ENCODE assay signal across 14 cellular contexts in the genomic region with DNA sequence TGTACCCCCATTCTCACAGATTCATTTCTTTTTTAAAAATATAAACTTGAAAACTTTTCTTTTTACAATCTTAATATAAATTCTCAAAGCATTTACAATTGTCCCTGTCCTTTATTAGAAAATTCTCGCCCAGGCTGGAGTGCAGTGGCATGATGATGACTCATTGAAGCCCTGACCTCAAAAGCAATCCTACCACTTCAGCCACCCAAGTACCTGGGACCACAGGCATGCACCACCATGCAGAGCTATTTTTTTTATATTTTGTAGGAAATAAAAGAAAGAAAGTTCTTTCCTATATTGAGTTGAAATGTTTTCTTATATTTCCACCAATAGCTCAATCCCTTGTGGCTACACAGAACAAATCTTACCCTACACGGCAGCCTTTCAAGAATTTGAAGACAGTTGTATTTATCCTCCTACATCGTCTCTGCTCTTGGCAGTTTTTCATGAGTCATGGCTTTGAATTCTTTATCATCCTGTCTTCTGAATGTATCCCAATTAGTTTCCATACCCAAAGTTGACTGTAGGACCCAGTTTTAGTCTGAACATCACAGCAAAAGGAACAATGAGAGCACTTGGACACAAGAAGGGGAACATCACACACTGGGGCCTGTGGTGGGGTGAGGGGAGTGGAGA. TPM values are rescaled to one million over a fixed set of nuclear protein-coding genes. Genes with fewer than 3 reads are reported as not detected.
A peak's percentile ranks its signal among the peaks of the same experiment; 100 is the strongest.
DNase-seq lines count a peak whose midpoint lies in the region; ATAC-seq, FAIRE-seq and TF ChIP-seq lines count a peak whose summit lies in the region.
"Had no signal": no experiment of that assay in that cellular context is flagged by ENCODE, and none has a peak within 500 bp of the region (broad histone marks: within the 10 kb centered on the region; RNA-seq: fewer than 3 reads in every experiment).

No MANE protein-coding gene starts in this region.

- no peak overlapping the region for H3K4me3 Mint-ChIP-seq in astrocyte (ENCODE audit: unreplicated experiment)
- no peak overlapping the region for H3K4me3 Mint-ChIP-seq in progenitor cell of endocrine pancreas (ENCODE audit: low read depth)
- no peak overlapping the region for H3K4me3 Mint-ChIP-seq in activated CD8-positive, alpha-beta memory T cell treated with anti-CD3 and anti-CD28 coated beads, Interleukin-2, amount 10 ng/mL, durations not matched to agents 7 days and 5 days
- H3K4me3 Mint-ChIP-seq: activated CD4-positive, alpha-beta T cell treated with anti-CD3 and anti-CD28 coated beads for 36 hours had no signal

- H3K27ac ChIP-seq in astrocyte (ENCODE audit: low read depth, low read length): peak overlapping the region; percentile 46
- H3K27ac ChIP-seq: heart right ventricle had no signal

- no peaks in the 10 kb centered on the region for H4K20me1 ChIP-seq in astrocyte (ENCODE audit: insufficient read depth, low read length)

- no peak for TF ChIP-seq POLR2A in GM12892 (IDR thresholded peaks at IDR 0.05; ENCODE audit: low read depth, low read length)

- TF ChIP-seq CTCF in astrocyte (IDR thresholded peaks at IDR 0.05; ENCODE audit: insufficient read depth, low read depth, low read length): no peak
- no peak for TF ChIP-seq CTCF in kidney epithelial cell (IDR thresholded peaks at IDR 0.05; ENCODE audit: insufficient read depth, low read length, poor library complexity, severe bottlenecking)
- no peak for TF ChIP-seq CTCF in progenitor cell of endocrine pancreas (IDR thresholded peaks at IDR 0.05; ENCODE audit: unreplicated experiment)

- H3K27me3 Mint-ChIP-seq in astrocyte (ENCODE audit: low read depth, unreplicated experiment): no peaks in the 10 kb centered on the region
- H3K27me3 Mint-ChIP-seq in progenitor cell of endocrine pancreas: no peaks in the 10 kb centered on the region
- H3K27me3 Mint-ChIP-seq in activated CD8-positive, alpha-beta memory T cell treated with anti-CD3 and anti-CD28 coated beads, Interleukin-2, amount 10 ng/mL, durations not matched to agents 7 days and 5 days: no peaks in the 10 kb centered on the region
- H3K27me3 Mint-ChIP-seq: activated CD4-positive, alpha-beta T cell treated with anti-CD3 and anti-CD28 coated beads for 36 hours had no signal

- H3K4me1 Mint-ChIP-seq in astrocyte (ENCODE audit: low read depth, unreplicated experiment) (peaks cover 28% of the 10 kb centered on the region), progenitor cell of endocrine pancreas (ENCODE audit: low read depth) (peaks cover 2% of the 10 kb centered on the region)
- no peaks in the 10 kb centered on the region for H3K4me1 Mint-ChIP-seq in activated CD8-positive, alpha-beta memory T cell treated with anti-CD3 and anti-CD28 coated beads, Interleukin-2, amount 10 ng/mL, durations not matched to agents 7 days and 5 days
- H3K4me1 Mint-ChIP-seq: activated CD4-positive, alpha-beta T cell treated with anti-CD3 and anti-CD28 coated beads for 36 hours had no signal

- H3K4me3 ChIP-seq in astrocyte (ENCODE audit: insufficient read depth, low read depth, low read length): no peak overlapping the region
- no peak overlapping the region for H3K4me3 ChIP-seq in kidney epithelial cell (ENCODE audit: low read depth, low read length)
- H3K4me3 ChIP-seq: heart right ventricle had no signal

- no peaks in the 10 kb centered on the region for H3K79me2 ChIP-seq in astrocyte (ENCODE audit: insufficient read depth, low read length)

- H2AFZ ChIP-seq in astrocyte (ENCODE audit: low read depth, low read length): no peak overlapping the region

- no peak for ATAC-seq in activated CD8-positive, alpha-beta memory T cell treated with anti-CD3 and anti-CD28 coated beads, Interleukin-2, amount 10 ng/mL, durations not matched to agents 7 days and 5 days
- ATAC-seq: activated CD4-positive, alpha-beta T cell treated with anti-CD3 and anti-CD28 coated beads for 36 hours; heart right ventricle; left ventricle myocardium superior had no signal

- peaks cover 6% of the 10 kb centered on the region for H3K4me1 ChIP-seq in astrocyte (ENCODE audit: insufficient read depth, low read length)
- H3K4me1 ChIP-seq: heart right ventricle had no signal

- H3K27me3 ChIP-seq in astrocyte (ENCODE audit: insufficient read depth, low read length) (no peaks in the 10 kb centered on the region), kidney epithelial cell (ENCODE audit: control insufficient read depth, insufficient read depth, low read length) (no peaks in the 10 kb centered on the region)
- H3K27me3 ChIP-seq: heart right ventricle had no signal

- peak; percentile 74 for DNase-seq in A172 (ENCODE audit: low spot score)
- peak; percentile 55 for DNase-seq in HS-27A (ENCODE audit: low read depth)
- peak; percentile 82 for DNase-seq in astrocyte (ENCODE audit: low read depth)
- peak; percentile 50 for DNase-seq in kidney epithelial cell (ENCODE audit: low read depth)
- DNase-seq in progenitor cell of endocrine pancreas (ENCODE audit: low spot score, unreplicated experiment): no peak
- DNase-seq in GM12892 (ENCODE audit: insufficient read length): no peak
- DNase-seq in activated CD8-positive, alpha-beta memory T cell treated with anti-CD3 and anti-CD28 coated beads, Interleukin-2, amount 10 ng/mL, durations not matched to agents 7 days and 5 days: no peak
- DNase-seq in stimulated activated CD4-positive, alpha-beta T cell treated with anti-CD3 and anti-CD28 coated beads, Interleukin-1b, Interleukin-23, amount 100 ng/mL, for 48 hours: no peak
- DNase-seq: activated CD4-positive, alpha-beta T cell treated with anti-CD3 and anti-CD28 coated beads for 36 hours; aorta; heart right ventricle; Karpas-422; left ventricle myocardium superior; stimulated activated CD4-positive, alpha-beta T cell treated with anti-CD3 and anti-CD28 coated beads, Interleukin-12 subunit alpha, Interleukin-12 subunit beta, amount 100 ng/mL, for 4 hours had no signal

- H3K9me3 ChIP-seq in astrocyte (ENCODE audit: insufficient read depth, low read depth, low read length): no peaks in the 10 kb centered on the region
- H3K9me3 ChIP-seq: heart right ventricle had no signal

- H3K9ac ChIP-seq in astrocyte (ENCODE audit: low read length): no peak overlapping the region

- FAIRE-seq in astrocyte (lab: Jason Lieb, UNC): peak; percentile 43
- no peak for FAIRE-seq in GM12892 (lab: Jason Lieb, UNC)

- H3K9me3 Mint-ChIP-seq in astrocyte (ENCODE audit: unreplicated experiment) (no peaks in the 10 kb centered on the region), progenitor cell of endocrine pancreas (ENCODE audit: low read depth) (no peaks in the 10 kb centered on the region)
- H3K9me3 Mint-ChIP-seq in activated CD8-positive, alpha-beta memory T cell treated with anti-CD3 and anti-CD28 coated beads, Interleukin-2, amount 10 ng/mL, durations not matched to agents 7 days and 5 days (ENCODE audit: low read depth): peaks cover 7% of the 10 kb centered on the region

- H3K27ac Mint-ChIP-seq in astrocyte (ENCODE audit: unreplicated experiment) (peak overlapping the region; percentile 80), progenitor cell of endocrine pancreas (no peak overlapping the region)
- H3K27ac Mint-ChIP-seq in activated CD8-positive, alpha-beta memory T cell treated with anti-CD3 and anti-CD28 coated beads, Interleukin-2, amount 10 ng/mL, durations not matched to agents 7 days and 5 days: no peak overlapping the region
- H3K27ac Mint-ChIP-seq: activated CD4-positive, alpha-beta T cell treated with anti-CD3 and anti-CD28 coated beads for 36 hours had no signal

- CTCF ChIA-PET in activated CD8-positive, alpha-beta memory T cell treated with anti-CD3 and anti-CD28 coated beads, Interleukin-2, amount 10 ng/mL, durations not matched to agents 7 days and 5 days (lab: Charles Lee): no interaction called here

- H3K4me2 ChIP-seq in astrocyte (ENCODE audit: low read length): peak overlapping the region; percentile 40

- H3K36me3 ChIP-seq in astrocyte (ENCODE audit: insufficient read depth, low read length) (no peaks in the 10 kb centered on the region), kidney epithelial cell (ENCODE audit: control insufficient read depth, insufficient read depth, low read length) (no peaks in the 10 kb centered on the region)
- H3K36me3 ChIP-seq: heart right ventricle had no signal

- H3K36me3 Mint-ChIP-seq in astrocyte (ENCODE audit: low read depth, unreplicated experiment) (no peaks in the 10 kb centered on the region), progenitor cell of endocrine pancreas (ENCODE audit: insufficient read depth) (no peaks in the 10 kb centered on the region)
- no peaks in the 10 kb centered on the region for H3K36me3 Mint-ChIP-seq in activated CD8-positive, alpha-beta memory T cell treated with anti-CD3 and anti-CD28 coated beads, Interleukin-2, amount 10 ng/mL, durations not matched to agents 7 days and 5 days

RNA-seq across cellular contexts. Expression of gene SYT1, which starts 52.4 kb away (rescaled TPM):
- total RNA-seq in A172 (2014; rRNA removed; shearing (Covaris generic)): 7.5 and 7.7 TPM in 2 replicates
- total RNA-seq in astrocyte (24.0 and 33.2 TPM in 2 replicates), kidney epithelial cell (7.4 and 8.8 TPM in 2 replicates), progenitor cell of endocrine pancreas (4.2 and 4.3 TPM in 2 replicates)
- not detected for polyA plus RNA-seq in GM12892 (2012; ENCODE audit: missing spikeins)
- total RNA-seq in activated CD8-positive, alpha-beta memory T cell treated with anti-CD3 and anti-CD28 coated beads, Interleukin-2, amount 10 ng/mL, durations not matched to agents 7 days and 5 days: not detected
- total RNA-seq: activated CD4-positive, alpha-beta T cell treated with anti-CD3 and anti-CD28 coated beads for 36 hours had no signal

Comparison
In these comparisons a context has a peak if more than half of its experiments do, and no peak if none do; other contexts are left out.
1. DNase-seq: peak in A172 (single experiment), HS-27A (single experiment), astrocyte (single experiment) and kidney epithelial cell (single experiment); none in progenitor cell of endocrine pancreas (single experiment), GM12892 (single experiment), activated CD8-positive, alpha-beta memory T cell treated with anti-CD3 and anti-CD28 coated beads, Interleukin-2, amount 10 ng/mL, durations not matched to agents 7 days and 5 days (single experiment) and stimulated activated CD4-positive, alpha-beta T cell treated with anti-CD3 and anti-CD28 coated beads, Interleukin-1b, Interleukin-23, amount 100 ng/mL, for 48 hours (single experiment).